Comparison of ENCODE assay signal across 14 cellular contexts in genomic region chr9:135335691-135336181, GRCh38.
"Had no signal": no experiment of that assay in that cellular context is flagged by ENCODE, and none has a peak within 500 bp of the region (broad histone marks: within the 10 kb centered on the region; RNA-seq: fewer than 3 reads in every experiment).

No MANE protein-coding gene starts in this region.

- H3K4me1 ChIP-seq: gastrocnemius medialis, parathyroid adenoma had no signal

- H3K27me3 ChIP-seq: cardiac muscle cell, neural progenitor cell had no signal

- H3K36me3 Mint-ChIP-seq: activated naive CD4-positive, alpha-beta T cell treated with anti-CD3 and anti-CD28 coated beads, Interleukin-2, amount 10 ng/mL, durations not matched to agents 7 days and 5 days; neural progenitor cell had no signal

- H3K9ac ChIP-seq: neural progenitor cell, parathyroid adenoma had no signal

- H3K4me1 Mint-ChIP-seq: activated naive CD4-positive, alpha-beta T cell treated with anti-CD3 and anti-CD28 coated beads, Interleukin-2, amount 10 ng/mL, durations not matched to agents 7 days and 5 days; stimulated activated naive CD8-positive, alpha-beta T cell treated with anti-CD3 and anti-CD28 coated beads, Interleukin-15, amount 100 ng/mL, for 72 hours; T-helper 17 cell had no signal

- H3K4me3 ChIP-seq: cardiac muscle cell, gastrocnemius medialis, neural progenitor cell, thoracic aorta had no signal

- H3K9me3 ChIP-seq: gastrocnemius medialis, thoracic aorta had no signal

- H3K27ac Mint-ChIP-seq: activated naive CD4-positive, alpha-beta T cell treated with anti-CD3 and anti-CD28 coated beads, Interleukin-2, amount 10 ng/mL, durations not matched to agents 7 days and 5 days; neural progenitor cell; stimulated activated naive CD8-positive, alpha-beta T cell treated with anti-CD3 and anti-CD28 coated beads, Interleukin-15, amount 100 ng/mL, for 72 hours; T-helper 17 cell had no signal

- H3K36me3 ChIP-seq: cardiac muscle cell, gastrocnemius medialis, neural progenitor cell, thoracic aorta had no signal

- H3K9me3 Mint-ChIP-seq: neural progenitor cell; stimulated activated naive CD8-positive, alpha-beta T cell treated with anti-CD3 and anti-CD28 coated beads, Interleukin-15, amount 100 ng/mL, for 72 hours had no signal

- H3K79me2 ChIP-seq: parathyroid adenoma had no signal

- H3K27ac ChIP-seq: cardiac muscle cell, epithelial cell of prostate, gastrocnemius medialis, neural progenitor cell, parathyroid adenoma, thoracic aorta had no signal

- ATAC-seq: gastrocnemius medialis; stimulated activated naive CD8-positive, alpha-beta T cell treated with anti-CD3 and anti-CD28 coated beads, Interleukin-15, amount 100 ng/mL, for 72 hours; T-helper 17 cell had no signal

- H2AFZ ChIP-seq: neural progenitor cell, parathyroid adenoma had no signal

- H3K4me3 Mint-ChIP-seq: activated naive CD4-positive, alpha-beta T cell treated with anti-CD3 and anti-CD28 coated beads, Interleukin-2, amount 10 ng/mL, durations not matched to agents 7 days and 5 days; neural progenitor cell; stimulated activated naive CD8-positive, alpha-beta T cell treated with anti-CD3 and anti-CD28 coated beads, Interleukin-15, amount 100 ng/mL, for 72 hours; T-helper 17 cell had no signal

- H3K4me2 ChIP-seq: neural progenitor cell had no signal

- DNase-seq: activated CD4-positive, alpha-beta T cell treated with anti-CD3 and anti-CD28 coated beads, Interleukin-2, amount 50 U/mL, for 1 hour; activated CD4-positive, CD25-positive, alpha-beta regulatory T cell; activated naive CD4-positive, alpha-beta T cell treated with anti-CD3 and anti-CD28 coated beads, Interleukin-2, amount 10 ng/mL, durations not matched to agents 7 days and 5 days; effector memory CD4-positive, alpha-beta T cell; midbrain; stimulated activated CD4-positive, alpha-beta T cell treated with anti-CD3 and anti-CD28 coated beads, Interleukin-4, amount 100 ng/mL, for 4 hours; stimulated activated naive CD8-positive, alpha-beta T cell treated with anti-CD3 and anti-CD28 coated beads, Interleukin-15, amount 100 ng/mL, for 72 hours; T-helper 17 cell had no signal
